Comparison of ENCODE assay signal across 8 cellular contexts in genomic region chr2:231662028-231662810, GRCh38. TPM values are rescaled to one million over a fixed set of nuclear protein-coding genes. Genes with fewer than 3 reads are reported as not detected.
DNase-seq lines count a peak whose midpoint lies in the region; FAIRE-seq and TF ChIP-seq lines count a peak whose summit lies in the region.

No MANE protein-coding gene starts in this region.

- H3K4me3 ChIP-seq in GM08714 (ENCODE audit: low read length) (peak overlapping the region; percentile 38; the same call in 1 of the 2 replicates), HEK293 (ENCODE audit: low read depth, low read length) (no peak overlapping the region), NB4 (ENCODE audit: low read depth, low read length) (peak overlapping the region; percentile 71), WI38 (ENCODE audit: low read depth, low read length) (peak overlapping the region; percentile 38), mammary epithelial cell (replicated peaks in 1 of 3; ENCODE audit: insufficient read depth in 1 of 3, low read depth in 2 of 3, low read length in 3 of 3) (peak overlapping the region in 2 of 3 experiments; percentile 45 to 49), small intestine (ENCODE audit: low read depth in 1 of 2, low read length in 2 of 2) (peak overlapping the region in 1 of 2 donors; percentile 49), WERI-Rb-1 (ENCODE audit: low read depth, low read length) (no peak overlapping the region)

- in situ Hi-C loops in mammary epithelial cell (cut with MboI; ENCODE audit: low sequenced_read_pairs in 2 of 2): no loop called here

- H3K27ac ChIP-seq in HEK293 (ENCODE audit: extremely low read depth, low read depth, low read length) (peak overlapping the region; percentile 13; the same call in 1 of the 2 replicates), mammary epithelial cell (ENCODE audit: insufficient read depth, low read depth, low read length) (peak overlapping the region; percentile 53), small intestine (ENCODE audit: low read depth in 1 of 2, low read length in 1 of 2) (peak overlapping the region; percentile 86 to 97), WERI-Rb-1 (no peak overlapping the region)

- H3K36me3 ChIP-seq in HEK293 (ENCODE audit: control insufficient read depth in 2 of 2, insufficient read depth in 1 of 2, low read length in 2 of 2) (no peaks in the 10 kb centered on the region), mammary epithelial cell (ENCODE audit: insufficient read depth, low read length) (no peaks in the 10 kb centered on the region), small intestine (ENCODE audit: control insufficient read depth in 2 of 2, insufficient read depth in 2 of 2, low read length in 2 of 2) (no peaks in the 10 kb centered on the region), WERI-Rb-1 (no peaks in the 10 kb centered on the region)

- dilution Hi-C loops in mammary epithelial cell (cut with HindIII; ENCODE audit: low sequenced_read_pairs): no loop called here

- POLR2A ChIA-PET in HEK293 (lab: Yijun Ruan, JAX): no interaction called here

- no peaks in the 10 kb centered on the region for H4K20me1 ChIP-seq in mammary epithelial cell (ENCODE audit: insufficient read depth, low read length)

- TF ChIP-seq CTCF in HEK293 (tag by site-specific recombination; IDR thresholded peaks at IDR 0.05) (no peak), NB4 (IDR thresholded peaks at IDR 0.05; ENCODE audit: low read depth, low read length) (no peak), WI38 (IDR thresholded peaks at IDR 0.05; ENCODE audit: low read depth, low read length) (no peak), mammary epithelial cell (conservative IDR thresholded peaks at IDR 0.05 in 1 of 2, IDR thresholded peaks at IDR 0.05 in 1 of 2; ENCODE audit: extremely low read depth in 1 of 2, insufficient read depth in 1 of 2, low read depth in 1 of 2, low read length in 2 of 2) (no peak), WERI-Rb-1 (IDR thresholded peaks at IDR 0.05; ENCODE audit: low read depth, low read length) (no peak)

- DNase-seq in NB4 (ENCODE audit: low read depth) (peak; percentile 100), mammary epithelial cell (peak; percentile 92), iPS-NIHi7 (ENCODE audit: extremely low spot score) (peak; percentile 93), small intestine (peak; percentile 97), WERI-Rb-1 (no peak)

- H3K79me2 ChIP-seq in mammary epithelial cell (ENCODE audit: insufficient read depth, low read length): no peaks in the 10 kb centered on the region

- 0 out of 2 replicates have a peak, but pooled peaks cover 3% of the 10 kb centered on the region for H3K4me1 ChIP-seq in HEK293 (ENCODE audit: control insufficient read depth, insufficient read depth, low read length)
- H3K4me1 ChIP-seq in mammary epithelial cell (ENCODE audit: insufficient read depth, low read length): peaks cover 18% of the 10 kb centered on the region
- peaks cover 5% of the 10 kb centered on the region in 2 donors for H3K4me1 ChIP-seq in small intestine (ENCODE audit: control insufficient read depth in 2 of 2, insufficient read depth in 1 of 2, low read depth in 1 of 2, low read length in 1 of 2)

- H3K9ac ChIP-seq in mammary epithelial cell (ENCODE audit: insufficient read depth, low read length): no peak overlapping the region

- H3K9me3 ChIP-seq in HEK293 (ENCODE audit: control insufficient read depth, insufficient read depth, low read depth, low read length) (no peaks in the 10 kb centered on the region), mammary epithelial cell (replicated peaks; ENCODE audit: insufficient read depth, low read length) (no peaks in the 10 kb centered on the region), small intestine (ENCODE audit: control insufficient read depth, low read depth) (no peaks in the 10 kb centered on the region), WERI-Rb-1 (ENCODE audit: severe bottlenecking) (no peaks in the 10 kb centered on the region)

- CTCF ChIA-PET in HEK293 (lab: Yijun Ruan, JAX): no interaction called here
- CTCF ChIA-PET in mammary epithelial cell (lab: Charles Lee; ENCODE audit: low non-redundant PET): no interaction called here

- H2AFZ ChIP-seq in mammary epithelial cell (ENCODE audit: low read depth, low read length): peak overlapping the region; percentile 98

- no peak for TF ChIP-seq POLR2A in NB4 (IDR thresholded peaks at IDR 0.05; ENCODE audit: extremely low read depth, insufficient read length)

- FAIRE-seq in small intestine (lab: Jason Lieb, UNC): no peak

- no peaks in the 10 kb centered on the region for H3K27me3 ChIP-seq in mammary epithelial cell (ENCODE audit: insufficient read depth, low read length)
- H3K27me3 ChIP-seq in small intestine (ENCODE audit: control insufficient read depth in 2 of 2, insufficient read depth in 2 of 2, low read length in 2 of 2): no peaks in the 10 kb centered on the region
- no peaks in the 10 kb centered on the region for H3K27me3 ChIP-seq in WERI-Rb-1 (ENCODE audit: insufficient read depth, low read depth, severe bottlenecking)

- BruUV-seq in mammary epithelial cell (replicated peaks; lab: Mats Ljungman, UMichigan): no TSS peak

- peak overlapping the region; percentile 93 for H3K4me2 ChIP-seq in mammary epithelial cell (ENCODE audit: insufficient read depth, low read depth, low read length)

- WGBS in mammary epithelial cell (ENCODE audit: low coverage, missing lambda C conversion rate): 49% methylated on average over 8 of the region's 87 CpGs
- WGBS in small intestine, 3 donors: 5% methylated on average over 57 to 87 of the region's 87 CpGs

- intact Hi-C loops in mammary epithelial cell (cut with micrococcal nuclease): loop anchor here (1.0 to 2.0 kb wide), 3 partner anchors 20 to 49 kb away; no protein-coding TSS in a partner anchor

TF ChIP-seq in HEK293, 187 proteins besides CTCF, POLR2A, EP300 and RAD21 (continues in another document):
- TF ChIP-seq YY2 (tag by site-specific recombination; IDR thresholded peaks at IDR 0.05) (peak; percentile 61; the same call in 1 of the 2 replicates), FEZF1 (tag by site-specific recombination; IDR thresholded peaks at IDR 0.05) (no peak), ZNF560 (tag by site-specific recombination; IDR thresholded peaks at IDR 0.05; ENCODE audit: borderline replicate concordance) (no peak), MYNN (tag by site-specific recombination; IDR thresholded peaks at IDR 0.05; ENCODE audit: borderline replicate concordance) (no peak), ZNF341 (tag by site-specific recombination; IDR thresholded peaks at IDR 0.05; ENCODE audit: low read depth) (peak; percentile 29; the same call in 1 of the 2 replicates), IKZF3 (tag by site-specific recombination; IDR thresholded peaks at IDR 0.05) (0 out of 2 replicates have a peak, but pooled peaks have one; percentile 21), ZNF629 (tag by site-specific recombination; IDR thresholded peaks at IDR 0.05) (peak; percentile 42), ZBTB6 (tag by site-specific recombination; IDR thresholded peaks at IDR 0.05) (peak; percentile 79; the same call in 1 of the 2 replicates), ZXDB (tag by site-specific recombination; IDR thresholded peaks at IDR 0.05) (0 out of 2 replicates have a peak, but pooled peaks have one; percentile 37), ZSCAN30 (tag by site-specific recombination; IDR thresholded peaks at IDR 0.05) (peak; percentile 85), ZFP69B (tag by site-specific recombination; IDR thresholded peaks at IDR 0.05) (peak; percentile 50; the same call in 1 of the 2 replicates), INSM2 (tag by site-specific recombination; IDR thresholded peaks at IDR 0.05) (0 out of 2 replicates have a peak, but pooled peaks have one; percentile 38), TRIM28 (IDR thresholded peaks at IDR 0.05; ENCODE audit: borderline replicate concordance, low read length) (peak; percentile 24; the same call in 1 of the 2 replicates), ZNF280C (tag by site-specific recombination; IDR thresholded peaks at IDR 0.05) (no peak)

RNA-seq across cellular contexts. Expression of gene PTMA, which starts 46.1 kb away (rescaled TPM):
- total RNA-seq in mammary epithelial cell: 100 to 1,000 TPM; 300 to 544 TPM
- polyA plus RNA-seq in mammary epithelial cell: 651 TPM
- 178 TPM for polyA minus RNA-seq in mammary epithelial cell
- polyA plus RNA-seq in small intestine: 1,000 to 10,000 TPM; 1,019 to 2,156 (median 1,110) TPM

Comparison
In these comparisons a context has a peak if more than half of its experiments do, and no peak if none do; other contexts are left out.
1. H3K4me3 ChIP-seq: peak in GM08714 (single experiment), NB4 (single experiment), WI38 (single experiment) and mammary epithelial cell (2 of 3); none in HEK293 (single experiment) and WERI-Rb-1 (single experiment).